In the genomic region with DNA sequence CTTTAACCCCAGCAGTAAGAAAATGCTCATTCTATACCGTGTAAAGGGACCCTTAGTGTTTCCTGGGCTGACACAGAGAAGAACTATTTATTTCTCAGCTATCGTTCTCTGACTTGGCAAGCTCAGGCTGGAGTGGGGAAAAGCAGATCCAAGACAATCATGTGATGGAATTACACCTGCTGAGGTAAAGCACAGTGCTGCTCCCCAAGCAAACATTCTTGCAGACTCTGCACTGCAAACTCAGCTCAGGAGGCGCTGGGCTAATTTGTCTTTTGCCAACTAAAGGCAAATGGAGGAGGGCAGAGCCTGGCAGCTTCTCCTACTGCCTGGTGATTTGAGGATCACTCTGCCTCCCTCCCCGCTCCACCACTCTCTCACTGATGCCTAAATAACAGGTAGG, we compare ENCODE assay signal across 18 cellular contexts. TPM values are rescaled to one million over a fixed set of nuclear protein-coding genes. Genes with fewer than 3 reads are reported as not detected.
A peak's percentile ranks its signal among the peaks of the same experiment; 100 is the strongest.
DNase-seq lines count a peak whose midpoint lies in the region; ATAC-seq and TF ChIP-seq lines count a peak whose summit lies in the region.
"Had no signal": no experiment of that assay in that cellular context is flagged by ENCODE, and none has a peak within 500 bp of the region (broad histone marks: within the 10 kb centered on the region; RNA-seq: fewer than 3 reads in every experiment).

No MANE protein-coding gene starts in this region.

- H3K27ac ChIP-seq in layer of hippocampus (ENCODE audit: low read depth, low read length), result peak overlapping the region; percentile 18
- H3K27ac ChIP-seq: BLaER1 treated with 17β-estradiol and CSF1 and Interleukin-3, amounts not matched to agents 10 nM and 100 nM; gastroesophageal sphincter; testis had no signal

- H3K27ac Mint-ChIP-seq in activated CD8-positive, alpha-beta T cell treated with anti-CD3 and anti-CD28 coated beads, Interleukin-2, amount 10 ng/mL, durations not matched to agents 7 days and 5 days, result peak overlapping the region; percentile 55
- H3K27ac Mint-ChIP-seq in activated CD8-positive, alpha-beta T cell treated with anti-CD3 and anti-CD28 coated beads for 36 hours, result no peak overlapping the region
- peak overlapping the region; percentile 73 for H3K27ac Mint-ChIP-seq in stimulated activated memory B cell treated with anti-CD40 and anti-IgM and Interleukin-4, amounts not matched to agents 10 μg/mL and 1 μg/mL and 100 μg/mL, for 72 hours
- no peak overlapping the region for H3K27ac Mint-ChIP-seq in HFFc6
- H3K27ac Mint-ChIP-seq: activated naive CD4-positive, alpha-beta T cell treated with anti-CD3 and anti-CD28 coated beads, Interleukin-2, amount 50 U/mL, for 24 hours; dendritic cell treated with granulocyte-macrophage colony-stimulating factor and Interleukin-4, amounts not matched to agents 40 ng/mL and 50 ng/mL, for 4 days had no signal

- peaks cover 56% of the 10 kb centered on the region for H3K4me1 Mint-ChIP-seq in activated CD8-positive, alpha-beta T cell treated with anti-CD3 and anti-CD28 coated beads, Interleukin-2, amount 10 ng/mL, durations not matched to agents 7 days and 5 days (ENCODE audit: low read depth)
- peaks cover 35% of the 10 kb centered on the region for H3K4me1 Mint-ChIP-seq in activated CD8-positive, alpha-beta T cell treated with anti-CD3 and anti-CD28 coated beads for 36 hours (ENCODE audit: low read depth)
- H3K4me1 Mint-ChIP-seq in stimulated activated memory B cell treated with anti-CD40 and anti-IgM and Interleukin-4, amounts not matched to agents 10 μg/mL and 1 μg/mL and 100 μg/mL, for 72 hours, result peaks cover 84% of the 10 kb centered on the region
- H3K4me1 Mint-ChIP-seq in HFFc6 (ENCODE audit: low read depth), result peaks cover 50% of the 10 kb centered on the region

- ATAC-seq in activated CD8-positive, alpha-beta T cell treated with anti-CD3 and anti-CD28 coated beads, Interleukin-2, amount 10 ng/mL, durations not matched to agents 7 days and 5 days, result no peak
- no peak for ATAC-seq in activated CD8-positive, alpha-beta T cell treated with anti-CD3 and anti-CD28 coated beads for 36 hours
- no peak for ATAC-seq in stimulated activated memory B cell treated with anti-CD40 and anti-IgM and Interleukin-4, amounts not matched to agents 10 μg/mL and 1 μg/mL and 100 μg/mL, for 72 hours
- ATAC-seq: gastroesophageal sphincter, Panc1 had no signal

- no peaks in the 10 kb centered on the region for H3K9me3 Mint-ChIP-seq in activated CD8-positive, alpha-beta T cell treated with anti-CD3 and anti-CD28 coated beads, Interleukin-2, amount 10 ng/mL, durations not matched to agents 7 days and 5 days (ENCODE audit: insufficient read depth)
- no peaks in the 10 kb centered on the region for H3K9me3 Mint-ChIP-seq in activated CD8-positive, alpha-beta T cell treated with anti-CD3 and anti-CD28 coated beads for 36 hours
- H3K9me3 Mint-ChIP-seq in stimulated activated memory B cell treated with anti-CD40 and anti-IgM and Interleukin-4, amounts not matched to agents 10 μg/mL and 1 μg/mL and 100 μg/mL, for 72 hours, result no peaks in the 10 kb centered on the region
- no peaks in the 10 kb centered on the region for H3K9me3 Mint-ChIP-seq in HFFc6
- H3K9me3 Mint-ChIP-seq: activated naive CD4-positive, alpha-beta T cell treated with anti-CD3 and anti-CD28 coated beads, Interleukin-2, amount 50 U/mL, for 24 hours; brain; dendritic cell treated with granulocyte-macrophage colony-stimulating factor and Interleukin-4, amounts not matched to agents 40 ng/mL and 50 ng/mL, for 4 days had no signal

- POLR2A ChIA-PET in activated CD8-positive, alpha-beta T cell treated with anti-CD3 and anti-CD28 coated beads, Interleukin-2, amount 10 ng/mL, durations not matched to agents 7 days and 5 days (lab: Charles Lee), result no interaction called here
- POLR2A ChIA-PET in activated CD8-positive, alpha-beta T cell treated with anti-CD3 and anti-CD28 coated beads for 36 hours (lab: Charles Lee), result interaction anchor here (0.6 to 1.6 kb wide), 5 partner anchors 10 to 123 kb away, joined by 3 to 5 read pairs (median 5); no protein-coding TSS in a partner anchor

- peaks cover 51% of the 10 kb centered on the region for H3K36me3 Mint-ChIP-seq in activated CD8-positive, alpha-beta T cell treated with anti-CD3 and anti-CD28 coated beads, Interleukin-2, amount 10 ng/mL, durations not matched to agents 7 days and 5 days (ENCODE audit: low read depth)
- H3K36me3 Mint-ChIP-seq in activated CD8-positive, alpha-beta T cell treated with anti-CD3 and anti-CD28 coated beads for 36 hours (ENCODE audit: low read depth), result peaks cover 36% of the 10 kb centered on the region
- H3K36me3 Mint-ChIP-seq in stimulated activated memory B cell treated with anti-CD40 and anti-IgM and Interleukin-4, amounts not matched to agents 10 μg/mL and 1 μg/mL and 100 μg/mL, for 72 hours, result peaks cover 6% of the 10 kb centered on the region
- H3K36me3 Mint-ChIP-seq in HFFc6 (ENCODE audit: low read depth), result no peaks in the 10 kb centered on the region
- H3K36me3 Mint-ChIP-seq: brain had no signal

- TF ChIP-seq CTCF in activated CD8-positive, alpha-beta T cell treated with anti-CD3 and anti-CD28 coated beads for 36 hours (IDR thresholded peaks at IDR 0.05), result no peak
- TF ChIP-seq CTCF in HFFc6 (IDR thresholded peaks at IDR 0.05), result no peak

- CTCF ChIA-PET in activated CD8-positive, alpha-beta T cell treated with anti-CD3 and anti-CD28 coated beads, Interleukin-2, amount 10 ng/mL, durations not matched to agents 7 days and 5 days (lab: Charles Lee), result interaction anchor here (0.6 to 2.6 kb wide), 4 partner anchors 11 to 371 kb away, joined by 3 to 9 read pairs (median 4); no protein-coding TSS in a partner anchor
- CTCF ChIA-PET in activated CD8-positive, alpha-beta T cell treated with anti-CD3 and anti-CD28 coated beads for 36 hours (lab: Charles Lee), result no interaction called here

- intact Hi-C loops in activated CD8-positive, alpha-beta T cell treated with anti-CD3 and anti-CD28 coated beads for 36 hours (cut with micrococcal nuclease), result loop anchor here (5.0 kb wide), 1 partner anchor 52 kb away; no protein-coding TSS in a partner anchor

- H3K27me3 Mint-ChIP-seq in activated CD8-positive, alpha-beta T cell treated with anti-CD3 and anti-CD28 coated beads, Interleukin-2, amount 10 ng/mL, durations not matched to agents 7 days and 5 days (ENCODE audit: low read depth), result no peaks in the 10 kb centered on the region
- no peaks in the 10 kb centered on the region for H3K27me3 Mint-ChIP-seq in activated CD8-positive, alpha-beta T cell treated with anti-CD3 and anti-CD28 coated beads for 36 hours
- no peaks in the 10 kb centered on the region for H3K27me3 Mint-ChIP-seq in stimulated activated memory B cell treated with anti-CD40 and anti-IgM and Interleukin-4, amounts not matched to agents 10 μg/mL and 1 μg/mL and 100 μg/mL, for 72 hours
- H3K27me3 Mint-ChIP-seq in HFFc6 (ENCODE audit: insufficient read depth), result no peaks in the 10 kb centered on the region
- H3K27me3 Mint-ChIP-seq: activated naive CD4-positive, alpha-beta T cell treated with anti-CD3 and anti-CD28 coated beads, Interleukin-2, amount 50 U/mL, for 24 hours; brain had no signal

- no peak for DNase-seq in activated CD8-positive, alpha-beta T cell treated with anti-CD3 and anti-CD28 coated beads, Interleukin-2, amount 10 ng/mL, durations not matched to agents 7 days and 5 days
- no peak for DNase-seq in activated CD8-positive, alpha-beta T cell treated with anti-CD3 and anti-CD28 coated beads for 36 hours
- DNase-seq in astrocyte of the hippocampus (ENCODE audit: low read depth, low spot score) (peak; percentile 6), T-helper 9 cell (no peak), HFFc6 (no peak)
- DNase-seq in activated naive CD4-positive, alpha-beta T cell (lab: John Stamatoyannopoulos, UW), result no peak
- DNase-seq: activated T-cell treated with anti-CD3 and anti-CD28 coated beads for 4 hours, NCI-H1417, spleen, testis had no signal

- H3K27me3 ChIP-seq in layer of hippocampus (ENCODE audit: control insufficient read depth, insufficient read depth, low read length), result no peaks in the 10 kb centered on the region
- H3K27me3 ChIP-seq: gastroesophageal sphincter, spleen, testis had no signal

- H3K4me3 Mint-ChIP-seq in activated CD8-positive, alpha-beta T cell treated with anti-CD3 and anti-CD28 coated beads, Interleukin-2, amount 10 ng/mL, durations not matched to agents 7 days and 5 days, result no peak overlapping the region
- H3K4me3 Mint-ChIP-seq in activated CD8-positive, alpha-beta T cell treated with anti-CD3 and anti-CD28 coated beads for 36 hours, result no peak overlapping the region
- no peak overlapping the region for H3K4me3 Mint-ChIP-seq in stimulated activated memory B cell treated with anti-CD40 and anti-IgM and Interleukin-4, amounts not matched to agents 10 μg/mL and 1 μg/mL and 100 μg/mL, for 72 hours
- no peak overlapping the region for H3K4me3 Mint-ChIP-seq in HFFc6
- H3K4me3 Mint-ChIP-seq: activated naive CD4-positive, alpha-beta T cell treated with anti-CD3 and anti-CD28 coated beads, Interleukin-2, amount 50 U/mL, for 24 hours; brain; dendritic cell treated with granulocyte-macrophage colony-stimulating factor and Interleukin-4, amounts not matched to agents 40 ng/mL and 50 ng/mL, for 4 days had no signal

RNA-seq across cellular contexts. Expression of a gene that starts 57.8 kb away (rescaled TPM):
- 100 to 1,000 TPM in 1 of 2 experiments, 10 to 100 TPM in 1; 99.2 to 101 TPM for total RNA-seq in activated CD8-positive, alpha-beta T cell treated with anti-CD3 and anti-CD28 coated beads, Interleukin-2, amount 10 ng/mL, durations not matched to agents 7 days and 5 days
- total RNA-seq in activated CD8-positive, alpha-beta T cell treated with anti-CD3 and anti-CD28 coated beads for 36 hours, result 10 to 100 TPM; 55.7 to 61.0 TPM
- total RNA-seq in HFFc6 (2021; fragmentation: NEBNext Ultra II Directional; extraction: Animal tissue kit (Norgen Biotek cat#: 25700)), result 10 to 100 TPM; 59.5 to 70.4 (median 63.8) TPM

Comparison
In these comparisons a context has a peak if more than half of its experiments do, and no peak if none do; other contexts are left out.
1. H3K27ac Mint-ChIP-seq: peak in activated CD8-positive, alpha-beta T cell treated with anti-CD3 and anti-CD28 coated beads, Interleukin-2, amount 10 ng/mL, durations not matched to agents 7 days and 5 days (single experiment) and stimulated activated memory B cell treated with anti-CD40 and anti-IgM and Interleukin-4, amounts not matched to agents 10 μg/mL and 1 μg/mL and 100 μg/mL, for 72 hours (single experiment); none in activated CD8-positive, alpha-beta T cell treated with anti-CD3 and anti-CD28 coated beads for 36 hours (single experiment) and HFFc6 (single experiment).